ENCODE assay signal across 26 cellular contexts in genomic region chr12:125999643-126000042, GRCh38.
"Had no signal": no experiment of that assay in that cellular context is flagged by ENCODE, and none has a peak within 500 bp of the region (broad histone marks: within the 10 kb centered on the region; RNA-seq: fewer than 3 reads in every experiment).

No MANE protein-coding gene starts in this region.

- DNase-seq: activated CD4-positive, alpha-beta memory T cell treated with anti-CD3 and anti-CD28 coated beads, Interleukin-2, amount 10 ng/mL, durations not matched to agents 7 days and 5 days; activated CD4-positive, alpha-beta T cell treated with anti-CD3 and anti-CD28 coated beads for 1 hour; activated CD4-positive, alpha-beta T cell treated with anti-CD3 and anti-CD28 coated beads for 4 hours; activated CD4-positive, alpha-beta T cell treated with anti-CD3 and anti-CD28 coated beads, Interleukin-2, amount 10 ng/mL, durations not matched to agents 7 days and 5 days; activated CD4-positive, alpha-beta T cell treated with anti-CD3 and anti-CD28 coated beads, Interleukin-2, amount 50 U/mL, for 4 hours; activated CD8-positive, alpha-beta memory T cell treated with anti-CD3 and anti-CD28 coated beads, Interleukin-2, amount 50 U/mL, for 48 hours; activated gamma-delta T cell; activated naive CD4-positive, alpha-beta T cell; activated naive CD4-positive, alpha-beta T cell treated with anti-CD3 and anti-CD28 coated beads, Interleukin-2, amount 10 ng/mL, durations not matched to agents 7 days and 5 days; activated naive CD8-positive, alpha-beta T cell treated with anti-CD3 and anti-CD28 coated beads, Interleukin-2, amount 10 ng/mL, durations not matched to agents 7 days and 5 days; activated T-cell treated with anti-CD3 and anti-CD28 coated beads for 4 hours; activated T-cell treated with anti-CD3 and anti-CD28 coated beads, Interleukin-2, amount 50 U/mL, for 24 hours; activated T-cell treated with anti-CD3 and anti-CD28 coated beads, Interleukin-2, amount 50 U/mL, for 72 hours; body of pancreas; cortex of kidney; dermis blood vessel endothelial cell; effector CD4-positive, alpha-beta T cell; effector memory CD8-positive, alpha-beta T cell; erythroblast; glutamatergic neuron; heart left ventricle; T-helper 2 cell had no signal

- H3K4me3 ChIP-seq: ascending aorta, body of pancreas, esophagus muscularis mucosa, heart left ventricle had no signal

- ATAC-seq: activated naive CD4-positive, alpha-beta T cell treated with anti-CD3 and anti-CD28 coated beads, Interleukin-2, amount 50 U/mL, for 72 hours; activated T-cell treated with anti-CD3 and anti-CD28 coated beads, Interleukin-2, amount 50 U/mL, for 72 hours; body of pancreas; effector memory CD8-positive, alpha-beta T cell; heart left ventricle; WTC11 had no signal
